In the genomic region with DNA sequence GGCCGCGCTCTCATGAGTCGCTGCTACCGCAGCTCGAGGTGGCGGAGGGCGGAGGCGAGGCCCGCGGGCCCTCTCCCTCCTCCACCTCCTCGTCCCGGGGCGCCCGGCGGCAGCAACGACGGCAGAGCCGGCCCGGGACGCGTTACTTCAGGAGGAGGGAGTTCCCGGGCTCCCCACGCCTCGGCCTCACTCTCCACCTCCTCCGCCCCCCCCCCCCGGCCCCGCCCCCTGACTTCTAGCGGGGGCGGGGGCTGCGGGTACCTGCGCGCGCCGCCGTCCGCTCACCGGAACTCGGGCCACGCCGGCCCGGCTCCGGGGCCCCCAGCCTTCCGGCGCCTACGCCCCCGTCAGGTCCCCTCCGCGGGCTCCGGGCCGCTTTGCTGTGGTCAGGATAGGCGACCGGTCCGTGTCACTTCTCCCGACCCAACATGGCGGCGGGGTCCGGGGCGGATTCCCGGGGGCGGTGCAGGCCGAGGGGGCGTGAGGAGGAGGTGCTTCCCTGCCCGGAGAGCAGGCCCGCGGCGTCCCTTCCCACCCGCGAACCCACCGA, we compare ENCODE assay signal across 8 cellular contexts. TPM values are rescaled to one million over a fixed set of nuclear protein-coding genes. Genes with fewer than 3 reads are reported as not detected.
DNase-seq lines count a peak whose midpoint lies in the region; ATAC-seq, FAIRE-seq and TF ChIP-seq lines count a peak whose summit lies in the region.

A gene (minus strand): TSS at position 120 of the 550 bp plus-strand sequence. CDS start 55,415 bp downstream, outside the sequence.

- no peak for TF ChIP-seq CTCF in omental fat pad (IDR thresholded peaks at IDR 0.05)

- H3K27ac ChIP-seq in temporal lobe (ENCODE audit: low read depth, low read length) = peak within 1 kb of the TSS; percentile 9

- no peak for FAIRE-seq in frontal cortex (lab: Jason Lieb, UNC)

- ATAC-seq in GM19395 (IDR thresholded peaks at IDR 0.05; ENCODE audit: unreplicated experiment) = peak; percentile 47
- ATAC-seq in HG03565 (IDR thresholded peaks at IDR 0.05; ENCODE audit: unreplicated experiment) = peak; percentile 30
- peak; percentile 86 for ATAC-seq in omental fat pad (ENCODE audit: low FRiP score)

- DNase-seq in COR-L47 (lab: John Stamatoyannopoulos, UW) = peak; percentile 59
- peak; percentile 44 for DNase-seq in SHP77 treated with DMSO at 0.1 percent for 48 hours (lab: John Stamatoyannopoulos, UW)
- DNase-seq in activated naive CD4-positive, alpha-beta T cell treated with Interleukin-2 at 50 U/mL for 16 hours = peak; percentile 74
- peak; percentile 75 to 78 for DNase-seq in frontal cortex (ENCODE audit: low spot score in 2 of 2)
- peak; percentile 49 for DNase-seq in omental fat pad (ENCODE audit: low spot score)

RNA-seq across cellular contexts. Expression of the gene that starts here (rescaled TPM):
- total RNA-seq in frontal cortex (60.7 TPM), omental fat pad (100 to 1,000 TPM in 2 of 4 donors, 10 to 100 TPM in 2; 75.2 to 149 (median 108) TPM), temporal lobe (48.7 TPM)

Comparison
In these comparisons a context has a peak if more than half of its experiments do, and no peak if none do; other contexts are left out.
1. Peak in every context shown above with its lines: DNase-seq, ATAC-seq and H3K27ac ChIP-seq.
2. ATAC-seq: peak in every context shown above with its lines; median percentile 86 in omental fat pad; 47 in GM19395; 30 in HG03565.